ENCODE assay signal across 8 cellular contexts in genomic region chr16:88938933-88939813, GRCh38. TPM values are rescaled to one million over a fixed set of nuclear protein-coding genes. Genes with fewer than 3 reads are reported as not detected.
DNase-seq lines count a peak whose midpoint lies in the region; ATAC-seq, FAIRE-seq and TF ChIP-seq lines count a peak whose summit lies in the region.
"Had no signal": no experiment of that assay in that cellular context is flagged by ENCODE, and none has a peak within 500 bp of the region (broad histone marks: within the 10 kb centered on the region; RNA-seq: fewer than 3 reads in every experiment).

No MANE protein-coding gene starts in this region.

- peaks cover 3 to 29% of the 10 kb centered on the region in 2 experiments; a peak in 3 of 4 replicates for H3K4me1 ChIP-seq in HCT116 (ENCODE audit: control insufficient read depth in 1 of 2, insufficient read depth in 2 of 2, low read length in 2 of 2)
- peaks cover 43% of the 10 kb centered on the region for H3K4me1 ChIP-seq in GM12878 (ENCODE audit: control insufficient read depth, insufficient read depth, low read length)
- peaks cover 66% of the 10 kb centered on the region for H3K4me1 ChIP-seq in mononuclear cell (ENCODE audit: insufficient read depth, low read length)
- peaks cover 0 to 67% (median 19%) of the 10 kb centered on the region in 4 donors for H3K4me1 ChIP-seq in tibial nerve

- no peaks in the 10 kb centered on the region for H3K36me3 ChIP-seq in HCT116 (ENCODE audit: control insufficient read depth in 1 of 2, insufficient read depth in 2 of 2, low read length in 2 of 2)
- H3K36me3 ChIP-seq in GM12878 (ENCODE audit: control insufficient read depth in 2 of 2, insufficient read depth in 2 of 2, low read length in 1 of 2): peaks cover 0 to 2% of the 10 kb centered on the region in 2 experiments; a peak in 3 of 4 replicates
- no peaks in the 10 kb centered on the region for H3K36me3 ChIP-seq in tibial nerve

- no peak for DNase-seq in HCT116 (ENCODE audit: low read depth, low spot score)
- DNase-seq in GM12878 (ENCODE audit: low read depth, low spot score): no peak
- DNase-seq in tibial nerve (ENCODE audit: low spot score in 2 of 2): no peak
- no peak for DNase-seq in amniotic stem cell (lab: John Stamatoyannopoulos, UW)
- no peak for DNase-seq in cerebellar nuclear complex (lab: John Stamatoyannopoulos, UW)
- DNase-seq in NCI-H2081 treated with DMSO at 0.1 percent for 48 hours (lab: John Stamatoyannopoulos, UW): no peak

- TF ChIP-seq RAD21 in HCT116 (IDR thresholded peaks at IDR 0.05; ENCODE audit: low read depth) (no peak), GM12878 (IDR thresholded peaks at IDR 0.05; ENCODE audit: insufficient read depth, low read depth, low read length) (no peak)

- H3K4me2 ChIP-seq in HCT116 (ENCODE audit: low read length) (peak overlapping the region; percentile 94), GM12878 (ENCODE audit: control insufficient read depth, insufficient read depth) (peak overlapping the region; percentile 90)

- H2AFZ ChIP-seq in HCT116 (ENCODE audit: low read depth, low read length, poor library complexity, severe bottlenecking): no peak overlapping the region
- H2AFZ ChIP-seq in GM12878 (ENCODE audit: control insufficient read depth, low read depth, low read length): no peak overlapping the region; the same call in 1 of the 2 replicates

- intact Hi-C loops in HCT116 (cut with micrococcal nuclease): no loop called here
- intact Hi-C loops in GM12878 (cut with micrococcal nuclease; ENCODE audit: unreplicated experiment): loop anchor here (5.0 kb wide), 1 partner anchor 33 kb away; no protein-coding TSS in a partner anchor

- in situ Hi-C loops in GM12878 (cut with MboI): loop anchor here (5.0 kb wide), 1 partner anchor 228 kb away; no protein-coding TSS in a partner anchor

- FAIRE-seq in GM12878 (lab: Jason Lieb, UNC): no peak

- RAD21 ChIA-PET in HCT116 (lab: Charles Lee; ENCODE audit: low non-redundant PET in 1 of 2, low total read pairs in 2 of 2, uncharacterized antibody in 2 of 2, unreplicated experiment in 2 of 2) (no interaction called here), GM12878 (lab: Charles Lee; ENCODE audit: unreplicated experiment) (no interaction called here)

- peak overlapping the region in 1 of 2 experiments; percentile 18; a peak in 1 of 4 replicates for H3K4me3 ChIP-seq in HCT116 (replicated peaks in 1 of 2; ENCODE audit: low read depth in 1 of 2, low read length in 2 of 2)
- peak overlapping the region; percentile 56 for H3K4me3 ChIP-seq in GM12878
- peak overlapping the region; percentile 47 for H3K4me3 ChIP-seq in mononuclear cell (ENCODE audit: low read length)
- peak overlapping the region; percentile 26 to 60 (median 49) for H3K4me3 ChIP-seq in tibial nerve
- H3K4me3 ChIP-seq: SK-N-MC had no signal

- ATAC-seq in HCT116: no peak
- peak; percentile 9 for ATAC-seq in GM12878

- no peak overlapping the region for H3K9ac ChIP-seq in HCT116 (ENCODE audit: low read length)
- H3K9ac ChIP-seq in GM12878 (ENCODE audit: control insufficient read depth, insufficient read depth, low read length): peak overlapping the region; percentile 44

- BruUV-seq in HCT116 (replicated peaks; lab: Mats Ljungman, UMichigan): no TSS peak
- no TSS peak for BruUV-seq in GM12878 (replicated peaks; lab: Mats Ljungman, UMichigan)

- H3K79me2 ChIP-seq in HCT116 (ENCODE audit: insufficient read depth, low read length): peaks cover 7% of the 10 kb centered on the region; the same call in 1 of the 2 replicates
- peaks cover 21% of the 10 kb centered on the region for H3K79me2 ChIP-seq in GM12878 (ENCODE audit: control insufficient read depth, insufficient read depth, low read length)

- 41% methylated on average over 34 of the region's 36 CpGs for WGBS in GM12878 (ENCODE audit: insufficient coverage, insufficient replicate concordance, low lambda C conversion rate, missing lambda C conversion rate)
- 39 to 49% methylated on average over 20 to 35 of the region's 36 CpGs for WGBS in tibial nerve, 2 donors

- no peaks in the 10 kb centered on the region for H3K27me3 ChIP-seq in HCT116 (ENCODE audit: insufficient read depth, low read length)
- H3K27me3 ChIP-seq in GM12878 (replicated peaks in 1 of 2; ENCODE audit: control insufficient read depth in 2 of 2, insufficient read depth in 2 of 2, low read length in 1 of 2): peaks cover 0 to 1% of the 10 kb centered on the region in 2 experiments; a peak in 1 of 4 replicates
- H3K27me3 ChIP-seq in mononuclear cell (ENCODE audit: insufficient read depth, low read length): peaks cover 2% of the 10 kb centered on the region
- H3K27me3 ChIP-seq in tibial nerve: peaks cover 0 to 69% of the 10 kb centered on the region in 2 donors

- CTCF ChIA-PET in HCT116 (lab: Charles Lee): no interaction called here
- CTCF ChIA-PET in GM12878 (lab: Yijun Ruan, JAX): no interaction called here

- TF ChIP-seq POLR2A in HCT116 (IDR thresholded peaks at IDR 0.05; ENCODE audit: borderline replicate concordance, extremely low read depth, insufficient read depth, insufficient read length) (no peak), GM12878 (IDR thresholded peaks at IDR 0.05; ENCODE audit: low read depth, low read length) (no peak), tibial nerve (IDR thresholded peaks at IDR 0.05) (no peak)

- TF ChIP-seq CTCF in HCT116 (IDR thresholded peaks at IDR 0.05 in 2 of 3, conservative IDR thresholded peaks at IDR 0.05 in 1 of 3; ENCODE audit: borderline replicate concordance in 1 of 3, insufficient read depth in 1 of 3, low read depth in 2 of 3, low read length in 2 of 3) (no peak), GM12878 (IDR thresholded peaks at IDR 0.05 in 2 of 3, conservative IDR thresholded peaks at IDR 0.05 in 1 of 3; ENCODE audit: control insufficient read depth in 2 of 3, extremely low read depth in 1 of 3, insufficient read depth in 1 of 3, low read depth in 3 of 3, low read length in 3 of 3) (no peak), tibial nerve (IDR thresholded peaks at IDR 0.05) (no peak)

- POLR2A ChIA-PET in HCT116 (lab: Charles Lee) (no interaction called here), GM12878 (lab: Charles Lee) (interaction anchor here (0.8 to 1.5 kb wide), 2 partner anchors 33 to 39 kb away, joined by 3 to 4 read pairs; no protein-coding TSS in a partner anchor)

- H4K20me1 ChIP-seq in HCT116 (ENCODE audit: insufficient read depth) (no peaks in the 10 kb centered on the region), GM12878 (ENCODE audit: control insufficient read depth, insufficient read depth) (no peaks in the 10 kb centered on the region)

- no peak overlapping the region for H3K27ac ChIP-seq in HCT116 (ENCODE audit: low read depth, low read length)
- no peak overlapping the region for H3K27ac ChIP-seq in GM12878 (ENCODE audit: control insufficient read depth, insufficient read depth)
- peak overlapping the region in 2 of 4 donors; percentile 23 to 59 for H3K27ac ChIP-seq in tibial nerve
- H3K27ac ChIP-seq: SK-N-MC had no signal

- no peak for TF ChIP-seq EP300 in GM12878 (IDR thresholded peaks at IDR 0.05; ENCODE audit: borderline replicate concordance in 1 of 2, control insufficient read depth in 1 of 2, low read depth in 2 of 2, low read length in 2 of 2)
- TF ChIP-seq EP300 in tibial nerve (IDR thresholded peaks at IDR 0.05): no peak

- H3K9me3 ChIP-seq in HCT116 (ENCODE audit: control insufficient read depth in 1 of 2, insufficient read depth in 1 of 2, low read depth in 1 of 2, low read length in 2 of 2): no peaks in the 10 kb centered on the region
- no peaks in the 10 kb centered on the region for H3K9me3 ChIP-seq in GM12878 (replicated peaks; ENCODE audit: control insufficient read depth, insufficient read depth, low read length)
- H3K9me3 ChIP-seq in mononuclear cell (ENCODE audit: low read depth, low read length): no peaks in the 10 kb centered on the region
- no peaks in the 10 kb centered on the region for H3K9me3 ChIP-seq in tibial nerve

- SMC1A ChIA-PET in GM12878 (lab: Charles Lee; ENCODE audit: uncharacterized antibody, unreplicated experiment): no interaction called here

- H3K9me2 ChIP-seq in HCT116 (ENCODE audit: insufficient read depth): no peaks in the 10 kb centered on the region

TF ChIP-seq in HCT116, 20 proteins besides CTCF, POLR2A, EP300 and RAD21 (continues in another document):
- TF ChIP-seq EZH2 (IDR thresholded peaks at IDR 0.05) (no peak), TCF7L2 (IDR thresholded peaks at IDR 0.05; ENCODE audit: borderline replicate concordance, extremely low read depth, insufficient read depth, insufficient read length) (no peak), ATF3 (IDR thresholded peaks at IDR 0.05) (no peak)

TF ChIP-seq in GM12878, 131 proteins besides CTCF, POLR2A, EP300 and RAD21 (continues in another document):
- no peak for TF ChIP-seq ATF3 (IDR thresholded peaks at IDR 0.05; ENCODE audit: borderline replicate concordance, extremely low read depth, low read depth, low read length)

RNA-seq across cellular contexts. Expression of gene CBFA2T3, which starts 37.8 kb away (rescaled TPM):
- total RNA-seq in HCT116 (2021; ENCODE audit: unreplicated experiment) (19.1 TPM), GM12878 (2014; rRNA removed) (2.3 and 2.8 TPM in 2 replicates), GM12878 (2014; rRNA removed; fragmentation: Illumina TruSeq; extraction: Trizol) (1.3 and 1.5 TPM in 2 replicates), GM12878 (2021) (35.4 and 42.6 TPM in 2 replicates), mononuclear cell (1.3 TPM), tibial nerve (1 to 10 TPM in 3 of 4 donors, under 1 TPM in 1; 0.78 to 5.0 (median 2.8) TPM)
- 16.8 and 17.8 TPM in 2 replicates for polyA plus RNA-seq in HCT116 (2012)
- total RNA-seq in GM12878 (2013; cell fraction: nucleolus; rRNA removed): 44.9 and 56.6 TPM in 2 replicates
- polyA plus RNA-seq in GM12878 (2011; ENCODE audit: low read depth): 4.5 TPM
- polyA plus RNA-seq in GM12878 (2011; rRNA removed) (0.75 and 1.6 TPM in 2 replicates), GM12878 (2014; fragmentation: Illumina TruSeq; extraction: Trizol) (5.6 and 6.6 TPM in 2 replicates), GM12878 (2014; fragmentation: Nextera tagmentation; extraction: Ambion mirVana) (1 to 10 TPM in 1 of 2 experiments, under 1 TPM in 1; 0.69 to 1.5 TPM), GM12878 (2014; rRNA removed) (10.2 and 15.6 TPM in 2 replicates), GM12878 (2016; fragmentation: Nextera tagmentation; extraction: Ambion mirVana) (10 to 100 TPM; 14.2 to 14.9 TPM)
- 1.8 and 2.5 TPM in 2 replicates for polyA plus RNA-seq in GM12878 (2011; cell fraction: cytosol; rRNA removed)
- 18.7 and 22.6 TPM in 2 replicates for polyA plus RNA-seq in GM12878 (2011; cell fraction: nucleus; rRNA removed)
- 12.9 and 17.4 TPM in 2 replicates for polyA plus RNA-seq in GM12878 (2012)
- 1.7 and 7.0 TPM in 2 replicates for polyA minus RNA-seq in GM12878 (2011; rRNA and poly(A)+ RNA removed)
- polyA minus RNA-seq in GM12878 (2011; cell fraction: cytosol; rRNA and poly(A)+ RNA removed): 4.5 and 5.3 TPM in 2 replicates
- polyA minus RNA-seq in GM12878 (2011; cell fraction: nucleus; rRNA and poly(A)+ RNA removed): 4.8 and 7.7 TPM in 2 replicates
